In the genomic region with DNA sequence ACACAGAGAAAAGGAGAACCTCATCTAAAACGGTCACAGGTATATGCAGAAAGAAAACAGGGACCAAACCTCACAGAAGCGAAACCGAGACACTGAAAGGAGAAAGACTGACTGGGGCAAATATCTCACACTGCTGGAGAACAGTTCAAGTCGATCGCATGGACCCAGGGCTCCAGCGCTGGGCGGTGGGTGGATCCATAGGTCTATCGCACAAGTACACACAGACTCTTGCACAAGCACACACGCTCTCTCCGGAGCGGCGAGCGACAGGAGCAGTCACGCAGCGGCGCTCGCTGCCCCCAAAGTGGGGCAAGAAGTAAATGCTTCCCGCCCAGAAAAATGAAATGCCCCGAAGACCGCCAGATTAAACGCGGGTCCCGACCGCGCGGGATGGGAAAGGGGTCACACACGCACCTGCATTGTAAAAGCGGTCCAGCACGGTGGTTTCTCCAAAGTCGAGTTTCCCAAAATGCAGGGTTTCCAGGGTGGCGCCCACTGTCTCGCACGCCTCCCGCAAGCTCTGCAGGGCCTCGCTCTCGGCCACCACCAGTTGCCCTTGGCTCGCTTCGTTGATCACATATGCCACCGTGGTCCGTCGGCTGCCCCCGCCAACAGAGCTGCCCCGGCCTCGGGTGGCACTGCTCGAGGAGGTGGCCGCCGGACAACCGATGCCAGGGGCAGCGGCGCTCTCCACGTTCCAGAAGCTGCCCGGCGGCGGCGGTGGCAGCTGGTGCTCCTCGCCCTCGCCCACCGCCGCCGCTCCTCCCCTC, we compare ENCODE assay signal across 7 cellular contexts. TPM values are rescaled to one million over a fixed set of nuclear protein-coding genes. Genes with fewer than 3 reads are reported as not detected.
DNase-seq lines count a peak whose midpoint lies in the region; ATAC-seq and TF ChIP-seq lines count a peak whose summit lies in the region.

No MANE protein-coding gene starts in this region.

- DNase-seq in GM13977 (ENCODE audit: low spot score) (peak; percentile 54), HFF-Myc (ENCODE audit: extremely low read depth, low read depth) (no peak), NB4 (ENCODE audit: low read depth) (peak; percentile 92), left colon (peak; percentile 78 to 81)
- DNase-seq in central memory CD4-positive, alpha-beta T cell, result peak; percentile 51
- peak; percentile 51 for DNase-seq in stimulated activated CD4-positive, alpha-beta T cell treated with anti-CD3 and anti-CD28 coated beads, Interleukin-1b, Interleukin-23, amount 100 ng/mL, for 48 hours

- peak; percentile 52 for ATAC-seq in left colon

- peak overlapping the region; percentile 81 for H3K4me3 ChIP-seq in HFF-Myc (replicated peaks; ENCODE audit: low read depth, low read length)
- peak overlapping the region; percentile 83 for H3K4me3 ChIP-seq in NB4 (ENCODE audit: low read depth, low read length)
- H3K4me3 ChIP-seq in WI38 (ENCODE audit: low read depth, low read length), result peak overlapping the region; percentile 93

- TF ChIP-seq CTCF in GM13977 (IDR thresholded peaks at IDR 0.05; ENCODE audit: extremely low read depth, insufficient read depth, missing control alignments) (no peak), HFF-Myc (IDR thresholded peaks at IDR 0.05; ENCODE audit: low read depth, low read length, missing control alignments) (no peak), NB4 (IDR thresholded peaks at IDR 0.05; ENCODE audit: low read depth, low read length) (no peak), WI38 (IDR thresholded peaks at IDR 0.05; ENCODE audit: low read depth, low read length) (no peak)

- peak; percentile 44 for TF ChIP-seq POLR2A in NB4 (IDR thresholded peaks at IDR 0.05; ENCODE audit: extremely low read depth, insufficient read length)

- in situ Hi-C loops in GM13977 (cut with MboI; ENCODE audit: low pct_unique_long_range_greater_than_20kb, low sequenced_read_pairs, unreplicated experiment), result loop anchor here (10.0 kb wide), 1 partner anchor 147 kb away; no protein-coding TSS in a partner anchor

- intact Hi-C loops in left colon (cut with DNase I, micrococcal nuclease), result loop anchor here (2.0 to 10.0 kb wide), 3 partner anchors 147 to 207 kb away; no protein-coding TSS in a partner anchor

RNA-seq across cellular contexts. Expression of a gene that starts 0.8 kb away (rescaled TPM):
- total RNA-seq in left colon, result 10 to 100 TPM; 17.5 to 18.9 TPM

RNA-seq across cellular contexts. Expression of a gene that starts 30.9 kb away (rescaled TPM):
- 10 to 100 TPM in 1 of 2 donors, 1 to 10 TPM in 1; 9.0 to 11.0 TPM for total RNA-seq in left colon
